ENCODE assay signal across 8 cellular contexts in genomic region chr7:84194484-84195260, GRCh38. TPM values are rescaled to one million over a fixed set of nuclear protein-coding genes. Genes with fewer than 3 reads are reported as not detected.
DNase-seq lines count a peak whose midpoint lies in the region; ATAC-seq lines count a peak whose summit lies in the region.

SEMA3A (minus strand) TSS chr7:84194789; CDS start chr7:84194586, 203 bp downstream.

- no peaks in the 10 kb centered on the region for H3K9me3 ChIP-seq in HUES6 (ENCODE audit: control insufficient read depth, insufficient read depth, low read depth, low read length)

- peak within 1 kb of the TSS; percentile 74 for H3K9ac ChIP-seq in HUES6 (ENCODE audit: low read length)

- DNase-seq in DMS53 (lab: John Stamatoyannopoulos, UW) (peak; percentile 95), SK-MEL-5 (ENCODE audit: low read depth, low spot score) (peak; percentile 81), kidney glomerular epithelial cell (lab: John Stamatoyannopoulos, UW) (peak; percentile 62), NCI-H146 (lab: John Stamatoyannopoulos, UW) (no peak)
- peak; percentile 0 for DNase-seq in stimulated activated CD8-positive, alpha-beta memory T cell treated with anti-CD3 and anti-CD28 coated beads, Interleukin-12 subunit alpha, Interleukin-12 subunit beta, amount 100 ng/mL, for 1 hour (ENCODE audit: low read depth)

- ATAC-seq in GM21423 (IDR thresholded peaks at IDR 0.05; ENCODE audit: unreplicated experiment), result no peak

- H3K27ac ChIP-seq in HUES6 (ENCODE audit: low read depth, low read length), result peak within 1 kb of the TSS; percentile 49; the same call in 1 of the 2 replicates
- peak within 1 kb of the TSS; percentile 47 for H3K27ac ChIP-seq in cingulate gyrus (ENCODE audit: low read depth, low read length)

- H3K27me3 ChIP-seq in HUES6 (ENCODE audit: control insufficient read depth, insufficient read depth, low read length), result no peaks in the 10 kb centered on the region

- H3K4me1 ChIP-seq in HUES6 (ENCODE audit: control insufficient read depth, insufficient read depth, low read length), result peaks cover 35% of the 10 kb centered on the region

- peak within 1 kb of the TSS; percentile 77 for H3K4me3 ChIP-seq in HUES6 (ENCODE audit: low read depth, low read length)

- H3K36me3 ChIP-seq in HUES6 (ENCODE audit: control insufficient read depth, insufficient read depth, low read length), result no peaks in the 10 kb centered on the region

- in situ Hi-C loops in SK-MEL-5 (cut with HindIII; ENCODE audit: low pct_unique_long_range_greater_than_20kb, low sequenced_read_pairs), result no loop called here

RNA-seq across cellular contexts. Expression of gene SEMA3A, which starts in this region (rescaled TPM):
- 10.0 and 13.1 TPM in 2 replicates for total RNA-seq in SK-MEL-5 (2014; rRNA removed; shearing (Covaris generic))
- polyA plus RNA-seq in SK-MEL-5 (2015; cell fraction: cytosol; rRNA removed), result 4.6 and 8.2 TPM in 2 replicates
- 6.7 and 7.6 TPM in 2 replicates for polyA plus RNA-seq in SK-MEL-5 (2015; cell fraction: nucleus; rRNA removed)
